ENCODE assay signal across 19 cellular contexts in genomic region chr21:44957047-44957831, GRCh38. TPM values are rescaled to one million over a fixed set of nuclear protein-coding genes. Genes with fewer than 3 reads are reported as not detected.
DNase-seq lines count a peak whose midpoint lies in the region; ATAC-seq, FAIRE-seq and TF ChIP-seq lines count a peak whose summit lies in the region.
"Had no signal": no experiment of that assay in that cellular context is flagged by ENCODE, and none has a peak within 500 bp of the region (broad histone marks: within the 10 kb centered on the region; RNA-seq: fewer than 3 reads in every experiment).

No MANE protein-coding gene starts in this region.

- peaks cover 35% of the 10 kb centered on the region for H3K4me1 Mint-ChIP-seq in astrocyte (ENCODE audit: low read depth, unreplicated experiment)
- peaks cover 5% of the 10 kb centered on the region for H3K4me1 Mint-ChIP-seq in activated T-cell treated with anti-CD3 and anti-CD28 coated beads, Interleukin-2, amount 50 U/mL, for 4 hours (ENCODE audit: low read depth)

- H4K20me1 ChIP-seq in astrocyte (ENCODE audit: insufficient read depth, low read length) (peaks cover 62% of the 10 kb centered on the region), PC-3 (ENCODE audit: low read length) (0 out of 2 replicates have a peak, but pooled peaks cover 12% of the 10 kb centered on the region)

- H3K9ac ChIP-seq in astrocyte (ENCODE audit: low read length) = no peak overlapping the region
- H3K9ac ChIP-seq in PC-3 (ENCODE audit: low read length) = no peak overlapping the region
- H3K9ac ChIP-seq: KMS-11 had no signal

- WGBS in sigmoid colon, 2 donors = 94 to 95% methylated on average over 22 of the region's 22 CpGs

- H3K9me3 ChIP-seq in HEK293 (ENCODE audit: control insufficient read depth, insufficient read depth, low read depth, low read length) (no peaks in the 10 kb centered on the region), astrocyte (ENCODE audit: insufficient read depth, low read depth, low read length) (no peaks in the 10 kb centered on the region), sigmoid colon (no peaks in the 10 kb centered on the region), BE2C (no peaks in the 10 kb centered on the region), PC-3 (ENCODE audit: low read length) (no peaks in the 10 kb centered on the region)

- no peaks in the 10 kb centered on the region for H3F3A ChIP-seq in PC-3 (ENCODE audit: low read length, unreplicated experiment)

- H3K27ac Mint-ChIP-seq in astrocyte (ENCODE audit: unreplicated experiment) = peak overlapping the region; percentile 58

- no peak for ATAC-seq in left ventricle myocardium superior
- ATAC-seq in activated T-cell treated with anti-CD3 and anti-CD28 coated beads, Interleukin-2, amount 50 U/mL, for 4 hours = no peak
- ATAC-seq in PC-3 = no peak
- ATAC-seq: HCT116; stimulated activated naive CD8-positive, alpha-beta T cell treated with anti-CD3 and anti-CD28 coated beads, Interleukin-15, Interleukin-2, amounts not matched to agents 100 U/mL and 50 U/mL, for 24 hours had no signal

- no peaks in the 10 kb centered on the region for H3K9me2 ChIP-seq in PC-3 (replicated peaks; ENCODE audit: low read length)

- H3K4me3 ChIP-seq in HEK293 (ENCODE audit: low read depth, low read length) = no peak overlapping the region
- no peak overlapping the region for H3K4me3 ChIP-seq in astrocyte (ENCODE audit: insufficient read depth, low read depth, low read length)
- no peak overlapping the region for H3K4me3 ChIP-seq in sigmoid colon
- H3K4me3 ChIP-seq in BE2C (ENCODE audit: low read depth, low read length) = no peak overlapping the region
- no peak overlapping the region for H3K4me3 ChIP-seq in PC-3 (ENCODE audit: low read length)

- TF ChIP-seq CTCF in HEK293 (tag by site-specific recombination; IDR thresholded peaks at IDR 0.05) = no peak
- TF ChIP-seq CTCF in astrocyte (IDR thresholded peaks at IDR 0.05; ENCODE audit: insufficient read depth, low read depth, low read length) = no peak
- TF ChIP-seq CTCF in sigmoid colon (IDR thresholded peaks at IDR 0.05) = no peak
- TF ChIP-seq CTCF in BE2C (IDR thresholded peaks at IDR 0.05; ENCODE audit: low read depth, low read length) = no peak
- TF ChIP-seq CTCF in PC-3 (conservative IDR thresholded peaks at IDR 0.05; ENCODE audit: low read depth, low read length) = no peak

- H3K4me3 Mint-ChIP-seq in astrocyte (ENCODE audit: unreplicated experiment) = no peak overlapping the region
- no peak overlapping the region for H3K4me3 Mint-ChIP-seq in activated T-cell treated with anti-CD3 and anti-CD28 coated beads, Interleukin-2, amount 50 U/mL, for 4 hours

- BruUV-seq in PC-3 (replicated peaks; lab: Mats Ljungman, UMichigan) = no TSS peak

- no peaks in the 10 kb centered on the region for H3K9me3 Mint-ChIP-seq in astrocyte (ENCODE audit: unreplicated experiment)
- H3K9me3 Mint-ChIP-seq in activated T-cell treated with anti-CD3 and anti-CD28 coated beads, Interleukin-2, amount 50 U/mL, for 4 hours = no peaks in the 10 kb centered on the region

- TF ChIP-seq EP300 in sigmoid colon (IDR thresholded peaks at IDR 0.05) = no peak

- no peaks in the 10 kb centered on the region for H3K4me1 ChIP-seq in HEK293 (ENCODE audit: control insufficient read depth, insufficient read depth, low read length)
- peaks cover 39% of the 10 kb centered on the region for H3K4me1 ChIP-seq in astrocyte (ENCODE audit: insufficient read depth, low read length)
- H3K4me1 ChIP-seq in sigmoid colon = peaks cover 0 to 76% (median 62%) of the 10 kb centered on the region in 4 donors
- no peaks in the 10 kb centered on the region for H3K4me1 ChIP-seq in BE2C
- H3K4me1 ChIP-seq in PC-3 (ENCODE audit: insufficient read depth, low read length) = no peaks in the 10 kb centered on the region

- H3K27me3 Mint-ChIP-seq in astrocyte (ENCODE audit: low read depth, unreplicated experiment) = no peaks in the 10 kb centered on the region
- no peaks in the 10 kb centered on the region for H3K27me3 Mint-ChIP-seq in activated T-cell treated with anti-CD3 and anti-CD28 coated beads, Interleukin-2, amount 50 U/mL, for 4 hours (ENCODE audit: low read depth)

- TF ChIP-seq POLR2A in sigmoid colon (IDR thresholded peaks at IDR 0.05) = no peak

- no peak for FAIRE-seq in astrocyte (lab: Jason Lieb, UNC)
- no peak for FAIRE-seq in urothelium cell line (lab: Jason Lieb, UNC)

- no peak for DNase-seq in astrocyte (ENCODE audit: low read depth)
- DNase-seq in left ventricle myocardium superior = peak; percentile 27
- DNase-seq in sigmoid colon = peak; percentile 58
- DNase-seq in urothelium cell line (ENCODE audit: low spot score) = no peak
- no peak for DNase-seq in BE2C
- DNase-seq in activated T-cell treated with anti-CD3 and anti-CD28 coated beads, Interleukin-2, amount 50 U/mL, for 4 hours = no peak
- no peak for DNase-seq in PC-3
- DNase-seq: amniotic stem cell; Calu3; cerebellar nuclear complex; midbrain; NCI-H1092; NCI-H2029 treated with DMSO at 0.1 percent for 48 hours; SHP77 treated with DMSO at 0.1 percent for 48 hours; stimulated activated CD4-positive, alpha-beta T cell treated with anti-CD3 and anti-CD28 coated beads, Interleukin-1b, Interleukin-23, amount 100 ng/mL, for 48 hours; stimulated activated naive CD8-positive, alpha-beta T cell treated with anti-CD3 and anti-CD28 coated beads, Interleukin-15, Interleukin-2, amounts not matched to agents 100 U/mL and 50 U/mL, for 24 hours had no signal

- H3K27me3 ChIP-seq in astrocyte (ENCODE audit: insufficient read depth, low read length) (no peaks in the 10 kb centered on the region), sigmoid colon (no peaks in the 10 kb centered on the region), BE2C (no peaks in the 10 kb centered on the region), PC-3 (ENCODE audit: low read length) (no peaks in the 10 kb centered on the region)

- H2AFZ ChIP-seq in astrocyte (ENCODE audit: low read depth, low read length) (no peak overlapping the region), PC-3 (ENCODE audit: low read length) (no peak overlapping the region)

- CTCF ChIA-PET in HEK293 (lab: Yijun Ruan, JAX) = interaction anchor here (0.6 to 2.9 kb wide), 5 partner anchors 8 to 352 kb away, joined by 3 to 24 read pairs (median 7); no protein-coding TSS in a partner anchor
- CTCF ChIA-PET in PC-3 (lab: Charles Lee) = no interaction called here

- no peak overlapping the region for H3K27ac ChIP-seq in HEK293 (ENCODE audit: extremely low read depth, low read depth, low read length)
- H3K27ac ChIP-seq in astrocyte (ENCODE audit: low read depth, low read length) = no peak overlapping the region
- H3K27ac ChIP-seq in sigmoid colon = peak overlapping the region; percentile 79 to 91 (median 86)
- H3K27ac ChIP-seq in PC-3 (ENCODE audit: low read length) = no peak overlapping the region
- H3K27ac ChIP-seq: KMS-11 had no signal

- POLR2A ChIA-PET in HEK293 (lab: Yijun Ruan, JAX) (no interaction called here), PC-3 (lab: Charles Lee; ENCODE audit: unreplicated experiment) (no interaction called here)

- H3K36me3 ChIP-seq in HEK293 (ENCODE audit: control insufficient read depth in 2 of 2, insufficient read depth in 1 of 2, low read length in 2 of 2) = peaks cover 12 to 81% of the 10 kb centered on the region in 2 experiments
- peaks cover 6% of the 10 kb centered on the region for H3K36me3 ChIP-seq in astrocyte (ENCODE audit: insufficient read depth, low read length)
- peaks cover 0 to 4% (median 0%) of the 10 kb centered on the region in 4 donors for H3K36me3 ChIP-seq in sigmoid colon
- H3K36me3 ChIP-seq in BE2C = peaks cover 81% of the 10 kb centered on the region
- peaks cover 40% of the 10 kb centered on the region for H3K36me3 ChIP-seq in PC-3 (ENCODE audit: low read depth, low read length)

- no peak overlapping the region for H3K4me2 ChIP-seq in astrocyte (ENCODE audit: low read length)
- H3K4me2 ChIP-seq in PC-3 (ENCODE audit: low read length) = no peak overlapping the region
- H3K4me2 ChIP-seq: KMS-11 had no signal

- H3K36me3 Mint-ChIP-seq in astrocyte (ENCODE audit: low read depth, unreplicated experiment) = peaks cover 3% of the 10 kb centered on the region
- H3K36me3 Mint-ChIP-seq in activated T-cell treated with anti-CD3 and anti-CD28 coated beads, Interleukin-2, amount 50 U/mL, for 4 hours (ENCODE audit: insufficient read depth) = peaks cover 24% of the 10 kb centered on the region

- H3K79me2 ChIP-seq in astrocyte (ENCODE audit: insufficient read depth, low read length) (peaks cover 71% of the 10 kb centered on the region), PC-3 (ENCODE audit: low read length) (peaks cover 76% of the 10 kb centered on the region)

- intact Hi-C loops in left ventricle myocardium superior (cut with micrococcal nuclease) (no loop called here), sigmoid colon (cut with DNase I) (loop anchor here (5.0 to 10.0 kb wide), 2 partner anchors 115 to 488 kb away; partner anchors contain the start of gene ADARB1), PC-3 (cut with micrococcal nuclease) (no loop called here)

TF ChIP-seq in HEK293, 187 proteins besides CTCF, POLR2A, EP300 and RAD21:
- TF ChIP-seq SCRT2 (tag by site-specific recombination; IDR thresholded peaks at IDR 0.05) (peak; percentile 98), ZNF629 (tag by site-specific recombination; IDR thresholded peaks at IDR 0.05) (no peak), KLF1 (tag by site-specific recombination; IDR thresholded peaks at IDR 0.05) (0 out of 2 replicates have a peak, but pooled peaks have one; percentile 18), ZNF354C (tag by site-specific recombination; IDR thresholded peaks at IDR 0.05; ENCODE audit: borderline replicate concordance, low read depth) (no peak), ZNF140 (tag by site-specific recombination; IDR thresholded peaks at IDR 0.05) (no peak), ZNF311 (tag by site-specific recombination; IDR thresholded peaks at IDR 0.05; ENCODE audit: borderline replicate concordance) (no peak), SCRT1 (tag by site-specific recombination; IDR thresholded peaks at IDR 0.05; ENCODE audit: borderline replicate concordance) (peak; percentile 94), ZBTB20 (tag by site-specific recombination; IDR thresholded peaks at IDR 0.05) (no peak)
TF ChIP-seq in HEK293: peak in this region for 3.

RNA-seq across cellular contexts. Expression of gene SLX9, which starts 17.4 kb away (rescaled TPM):
- total RNA-seq in astrocyte (26.0 and 38.8 TPM in 2 replicates), left ventricle myocardium superior (69.9 TPM), sigmoid colon (10 to 100 TPM; 18.3 to 38.8 (median 22.0) TPM), PC-3 (2014; rRNA removed) (80.1 and 94.9 TPM in 2 replicates)
- polyA plus RNA-seq in sigmoid colon = 10 to 100 TPM in 2 of 3 donors, 1 to 10 TPM in 1; 9.7 to 31.9 (median 15.0) TPM
- polyA plus RNA-seq in BE2C (2012; ENCODE audit: insufficient read depth, insufficient read length, low read depth) = 105 TPM
- total RNA-seq in activated T-cell treated with anti-CD3 and anti-CD28 coated beads, Interleukin-2, amount 50 U/mL, for 4 hours = 100 to 1,000 TPM; 100 to 130 (median 126) TPM

RNA-seq across cellular contexts. Expression of gene ITGB2, which starts 36.5 kb away (rescaled TPM):
- total RNA-seq in astrocyte (0.61 TPM in 1 of 2 replicates, not detected in the other), left ventricle myocardium superior (26.5 TPM), sigmoid colon (10 to 100 TPM; 14.7 to 82.0 (median 48.5) TPM), PC-3 (2014; rRNA removed) (45.1 and 45.7 TPM in 2 replicates)
- 100 to 1,000 TPM in 1 of 3 donors, 10 to 100 TPM in 2; 21.0 to 103 (median 60.5) TPM for polyA plus RNA-seq in sigmoid colon
- polyA plus RNA-seq in BE2C (2012; ENCODE audit: insufficient read depth, insufficient read length, low read depth) = not detected
- 100 to 1,000 TPM; 175 to 195 (median 180) TPM for total RNA-seq in activated T-cell treated with anti-CD3 and anti-CD28 coated beads, Interleukin-2, amount 50 U/mL, for 4 hours

Comparison
In these comparisons a context has a peak if more than half of its experiments do, and no peak if none do; other contexts are left out.
1. H3K27ac ChIP-seq: peak in sigmoid colon (4 of 4); none in HEK293 (single experiment), astrocyte (single experiment) and PC-3 (single experiment).
2. DNase-seq: peak in left ventricle myocardium superior (single experiment) and sigmoid colon (single experiment); none in astrocyte (single experiment), urothelium cell line (single experiment), BE2C (single experiment), activated T-cell treated with anti-CD3 and anti-CD28 coated beads, Interleukin-2, amount 50 U/mL, for 4 hours (single experiment) and PC-3 (single experiment).